In the genomic region with DNA sequence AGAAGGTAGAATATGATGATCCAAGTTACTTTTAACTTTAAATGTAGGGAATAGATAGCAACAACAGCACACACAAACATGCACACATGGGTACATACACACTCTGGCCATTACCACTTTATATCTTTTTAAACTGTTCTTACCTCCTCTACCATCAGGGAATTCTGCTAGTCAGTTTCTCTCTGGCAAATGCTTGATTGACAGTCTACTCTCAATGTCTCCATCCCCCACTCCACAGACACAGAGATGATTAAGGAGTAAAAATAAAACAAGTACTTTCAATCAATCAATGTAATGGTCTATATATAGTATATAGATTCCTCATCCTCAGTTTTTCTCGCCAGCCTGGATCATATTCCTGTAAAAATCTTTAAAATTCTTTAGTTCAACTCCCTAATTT, we compare ENCODE assay signal across 1 cellular context.
TF ChIP-seq lines count a peak whose summit lies in the region.

No MANE protein-coding gene starts in this region.

TF ChIP-seq in GM23338, 12 proteins besides CTCF, POLR2A, EP300 and RAD21 (continued from another document):
- TF ChIP-seq, protein P1, sequence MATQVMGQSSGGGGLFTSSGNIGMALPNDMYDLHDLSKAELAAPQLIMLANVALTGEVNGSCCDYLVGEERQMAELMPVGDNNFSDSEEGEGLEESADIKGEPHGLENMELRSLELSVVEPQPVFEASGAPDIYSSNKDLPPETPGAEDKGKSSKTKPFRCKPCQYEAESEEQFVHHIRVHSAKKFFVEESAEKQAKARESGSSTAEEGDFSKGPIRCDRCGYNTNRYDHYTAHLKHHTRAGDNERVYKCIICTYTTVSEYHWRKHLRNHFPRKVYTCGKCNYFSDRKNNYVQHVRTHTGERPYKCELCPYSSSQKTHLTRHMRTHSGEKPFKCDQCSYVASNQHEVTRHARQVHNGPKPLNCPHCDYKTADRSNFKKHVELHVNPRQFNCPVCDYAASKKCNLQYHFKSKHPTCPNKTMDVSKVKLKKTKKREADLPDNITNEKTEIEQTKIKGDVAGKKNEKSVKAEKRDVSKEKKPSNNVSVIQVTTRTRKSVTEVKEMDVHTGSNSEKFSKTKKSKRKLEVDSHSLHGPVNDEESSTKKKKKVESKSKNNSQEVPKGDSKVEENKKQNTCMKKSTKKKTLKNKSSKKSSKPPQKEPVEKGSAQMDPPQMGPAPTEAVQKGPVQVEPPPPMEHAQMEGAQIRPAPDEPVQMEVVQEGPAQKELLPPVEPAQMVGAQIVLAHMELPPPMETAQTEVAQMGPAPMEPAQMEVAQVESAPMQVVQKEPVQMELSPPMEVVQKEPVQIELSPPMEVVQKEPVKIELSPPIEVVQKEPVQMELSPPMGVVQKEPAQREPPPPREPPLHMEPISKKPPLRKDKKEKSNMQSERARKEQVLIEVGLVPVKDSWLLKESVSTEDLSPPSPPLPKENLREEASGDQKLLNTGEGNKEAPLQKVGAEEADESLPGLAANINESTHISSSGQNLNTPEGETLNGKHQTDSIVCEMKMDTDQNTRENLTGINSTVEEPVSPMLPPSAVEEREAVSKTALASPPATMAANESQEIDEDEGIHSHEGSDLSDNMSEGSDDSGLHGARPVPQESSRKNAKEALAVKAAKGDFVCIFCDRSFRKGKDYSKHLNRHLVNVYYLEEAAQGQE (IDR thresholded peaks at IDR 0.05; ENCODE audit: unreplicated experiment), result no peak
- TF ChIP-seq EZH2phosphoT487 (IDR thresholded peaks at IDR 0.05; ENCODE audit: unreplicated experiment), result no peak
